9 cellular contexts compared by ENCODE assay signal in the genomic region with DNA sequence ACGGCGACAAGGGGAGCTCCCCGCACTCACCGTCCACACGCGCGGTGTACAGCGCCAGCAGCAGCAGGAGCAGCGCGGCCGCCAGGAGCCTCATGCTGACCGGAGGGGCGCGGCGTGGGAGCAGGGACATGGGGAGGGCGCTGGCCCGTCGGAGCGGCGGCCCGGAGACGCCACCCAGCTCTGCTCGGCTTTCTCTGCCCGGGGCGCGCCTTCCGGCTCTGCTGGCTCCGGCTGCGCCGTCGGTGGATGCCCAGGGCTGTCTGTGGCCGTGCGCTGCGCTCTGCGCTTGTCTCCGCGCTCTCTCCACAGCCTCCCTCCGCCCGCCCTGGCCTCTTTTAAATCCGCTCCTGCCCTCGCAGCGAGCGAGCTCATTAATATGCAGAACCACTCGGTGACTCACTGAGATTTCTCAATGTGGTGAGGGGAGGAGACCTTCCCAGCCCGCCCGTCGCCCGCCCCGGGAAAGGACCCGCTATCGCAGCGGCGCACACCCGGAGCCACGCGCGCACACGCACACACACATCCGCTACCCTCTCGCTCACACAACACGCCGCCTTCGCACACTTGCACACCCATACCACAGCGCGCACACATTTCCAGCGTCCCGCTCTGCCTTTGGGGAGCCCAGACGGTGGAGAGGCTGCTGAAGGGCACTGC. TPM values are rescaled to one million over a fixed set of nuclear protein-coding genes. Genes with fewer than 3 reads are reported as not detected.
A peak's percentile ranks its signal among the peaks of the same experiment; 100 is the strongest.
DNase-seq lines count a peak whose midpoint lies in the region; ATAC-seq lines count a peak whose summit lies in the region.
"Had no signal": no experiment of that assay in that cellular context is flagged by ENCODE, and none has a peak within 500 bp of the region (broad histone marks: within the 10 kb centered on the region; RNA-seq: fewer than 3 reads in every experiment).

A gene with protein sequence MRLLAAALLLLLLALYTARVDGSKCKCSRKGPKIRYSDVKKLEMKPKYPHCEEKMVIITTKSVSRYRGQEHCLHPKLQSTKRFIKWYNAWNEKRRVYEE (minus strand): TSS at position 307 of the 657 bp plus-strand sequence. CDS start 213 bp downstream, at position 94.

- intact Hi-C loops in activated T-helper 1 cell treated with anti-CD3 and anti-CD28 coated beads, Interleukin-12 subunit alpha, Interleukin-12 subunit beta, Interleukin-2, Interleukin-4 antibody, amounts not matched to agents 30 ng/mL and 10 ng/mL and 1 ng/mL, durations not matched to agents 14 hours and 24 hours and 36 hours (cut with micrococcal nuclease), result no loop called here

- H3K27me3 Mint-ChIP-seq in activated T-helper 1 cell treated with anti-CD3 and anti-CD28 coated beads, Interleukin-12 subunit alpha, Interleukin-12 subunit beta, Interleukin-2, Interleukin-4 antibody, amounts not matched to agents 30 ng/mL and 10 ng/mL and 1 ng/mL, durations not matched to agents 14 hours and 24 hours and 36 hours (ENCODE audit: insufficient read depth), result peaks cover 37% of the 10 kb centered on the region

- ATAC-seq in GM21529 (IDR thresholded peaks at IDR 0.05; ENCODE audit: unreplicated experiment) (no peak), GM19324 (IDR thresholded peaks at IDR 0.05; ENCODE audit: low FRiP score, unreplicated experiment) (no peak)

- H3K4me3 Mint-ChIP-seq in activated T-helper 1 cell treated with anti-CD3 and anti-CD28 coated beads, Interleukin-12 subunit alpha, Interleukin-12 subunit beta, Interleukin-2, Interleukin-4 antibody, amounts not matched to agents 30 ng/mL and 10 ng/mL and 1 ng/mL, durations not matched to agents 14 hours and 24 hours and 36 hours, result no peak within 1 kb of the TSS

- DNase-seq in GM03348 (ENCODE audit: low spot score) (peak; percentile 80), NOMO-1 treated with DMSO at 0.1 percent for 48 hours (lab: John Stamatoyannopoulos, UW; ENCODE audit: unreplicated experiment) (peak; percentile 77), epithelial cell of prostate (ENCODE audit: low read depth, low spot score) (peak; percentile 36), NK-92 (lab: John Stamatoyannopoulos, UW; ENCODE audit: unreplicated experiment) (no peak)
- no peak for DNase-seq in activated T-helper 1 cell treated with anti-CD3 and anti-CD28 coated beads, Interleukin-12 subunit alpha, Interleukin-12 subunit beta, Interleukin-2, Interleukin-4 antibody, amounts not matched to agents 30 ng/mL and 10 ng/mL and 1 ng/mL, durations not matched to agents 14 hours and 24 hours and 36 hours (ENCODE audit: low spot score)

- H3K9me3 ChIP-seq in muscle layer of duodenum (ENCODE audit: control insufficient read depth in 1 of 2, low read length in 2 of 2), result no peaks in the 10 kb centered on the region

- H3K9me3 Mint-ChIP-seq in activated T-helper 1 cell treated with anti-CD3 and anti-CD28 coated beads, Interleukin-12 subunit alpha, Interleukin-12 subunit beta, Interleukin-2, Interleukin-4 antibody, amounts not matched to agents 30 ng/mL and 10 ng/mL and 1 ng/mL, durations not matched to agents 14 hours and 24 hours and 36 hours, result no peaks in the 10 kb centered on the region

- H3K4me1 Mint-ChIP-seq in activated T-helper 1 cell treated with anti-CD3 and anti-CD28 coated beads, Interleukin-12 subunit alpha, Interleukin-12 subunit beta, Interleukin-2, Interleukin-4 antibody, amounts not matched to agents 30 ng/mL and 10 ng/mL and 1 ng/mL, durations not matched to agents 14 hours and 24 hours and 36 hours (ENCODE audit: low read depth), result no peaks in the 10 kb centered on the region

- no peak within 1 kb of the TSS for H3K27ac Mint-ChIP-seq in activated T-helper 1 cell treated with anti-CD3 and anti-CD28 coated beads, Interleukin-12 subunit alpha, Interleukin-12 subunit beta, Interleukin-2, Interleukin-4 antibody, amounts not matched to agents 30 ng/mL and 10 ng/mL and 1 ng/mL, durations not matched to agents 14 hours and 24 hours and 36 hours

- no peak within 1 kb of the TSS for H3K27ac ChIP-seq in epithelial cell of prostate
- no peak within 1 kb of the TSS for H3K27ac ChIP-seq in muscle layer of duodenum (ENCODE audit: low read length)
- H3K27ac ChIP-seq: HL-60 had no signal

- peaks cover 0 to 9% of the 10 kb centered on the region in 2 donors for H3K4me1 ChIP-seq in muscle layer of duodenum (ENCODE audit: control insufficient read depth in 1 of 2, insufficient read depth in 2 of 2, low read length in 2 of 2)

- H3K4me3 ChIP-seq in muscle layer of duodenum (ENCODE audit: low read depth in 1 of 2, low read length in 2 of 2), result peak within 1 kb of the TSS; percentile 23 to 42

- H3K36me3 ChIP-seq in muscle layer of duodenum (ENCODE audit: control insufficient read depth in 1 of 2, insufficient read depth in 2 of 2, low read length in 2 of 2), result no peaks in the 10 kb centered on the region

- H3K36me3 Mint-ChIP-seq in activated T-helper 1 cell treated with anti-CD3 and anti-CD28 coated beads, Interleukin-12 subunit alpha, Interleukin-12 subunit beta, Interleukin-2, Interleukin-4 antibody, amounts not matched to agents 30 ng/mL and 10 ng/mL and 1 ng/mL, durations not matched to agents 14 hours and 24 hours and 36 hours (ENCODE audit: low read depth), result no peaks in the 10 kb centered on the region

- peaks cover 26% of the 10 kb centered on the region for H3K27me3 ChIP-seq in muscle layer of duodenum (ENCODE audit: low read depth, low read length)

RNA-seq across cellular contexts. Expression of the gene that starts here (rescaled TPM):
- not detected in 2 replicates for total RNA-seq in activated T-helper 1 cell treated with anti-CD3 and anti-CD28 coated beads, Interleukin-12 subunit alpha, Interleukin-12 subunit beta, Interleukin-2, Interleukin-4 antibody, amounts not matched to agents 30 ng/mL and 10 ng/mL and 1 ng/mL, durations not matched to agents 14 hours and 24 hours and 36 hours

Comparison
In these comparisons a context has a peak if more than half of its experiments do, and no peak if none do; other contexts are left out.
1. DNase-seq: peak in GM03348 (single experiment), NOMO-1 treated with DMSO at 0.1 percent for 48 hours (single experiment) and epithelial cell of prostate (single experiment); none in activated T-helper 1 cell treated with anti-CD3 and anti-CD28 coated beads, Interleukin-12 subunit alpha, Interleukin-12 subunit beta, Interleukin-2, Interleukin-4 antibody, amounts not matched to agents 30 ng/mL and 10 ng/mL and 1 ng/mL, durations not matched to agents 14 hours and 24 hours and 36 hours (single experiment) and NK-92 (single experiment).